In the genomic region with DNA sequence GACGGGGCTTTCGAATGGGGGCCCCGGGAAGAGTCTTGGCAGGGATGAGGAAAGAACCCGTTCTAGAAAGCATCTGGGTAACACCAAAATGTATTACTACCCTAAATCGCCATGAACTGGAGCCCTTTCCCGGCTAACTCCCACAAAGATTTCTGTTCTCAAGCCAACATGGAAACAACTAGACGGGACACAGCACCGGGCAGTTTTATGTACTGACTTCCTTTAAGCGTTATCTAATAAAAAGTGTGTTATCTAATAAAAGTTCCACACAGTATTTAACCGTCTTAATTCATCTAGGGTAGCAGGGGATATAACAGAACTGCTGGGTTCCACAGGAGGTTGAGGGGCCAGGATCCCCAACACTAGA, we compare ENCODE assay signal across 8 cellular contexts. TPM values are rescaled to one million over a fixed set of nuclear protein-coding genes. Genes with fewer than 3 reads are reported as not detected.
DNase-seq lines count a peak whose midpoint lies in the region; ATAC-seq, FAIRE-seq and TF ChIP-seq lines count a peak whose summit lies in the region.

No MANE protein-coding gene starts in this region.

- H3K9me3 ChIP-seq in left ventricle myocardium inferior (replicated peaks) (no peaks in the 10 kb centered on the region), skeletal muscle satellite cell (replicated peaks; ENCODE audit: low read length) (no peaks in the 10 kb centered on the region)

- peak overlapping the region; percentile 99 for H3K27ac ChIP-seq in left ventricle myocardium inferior (replicated peaks)

- peaks cover 21% of the 10 kb centered on the region for H3K4me1 Mint-ChIP-seq in activated T-helper 1 cell treated with anti-CD3 and anti-CD28 coated beads, Interleukin-12 subunit alpha, Interleukin-12 subunit beta, Interleukin-2, Interleukin-4 antibody, amounts not matched to agents 30 ng/mL and 10 ng/mL and 1 ng/mL, durations not matched to agents 14 hours and 24 hours and 36 hours (ENCODE audit: low read depth)

- H3K4me3 ChIP-seq in left ventricle myocardium inferior (peak overlapping the region; percentile 70), skeletal muscle satellite cell (ENCODE audit: low read length) (peak overlapping the region; percentile 61)

- no peak for TF ChIP-seq CTCF in left ventricle myocardium inferior (IDR thresholded peaks at IDR 0.05; ENCODE audit: borderline replicate concordance)

- H3K4me2 ChIP-seq in skeletal muscle satellite cell (ENCODE audit: low read length), result peak overlapping the region; percentile 84

- ATAC-seq in HG03342 (IDR thresholded peaks at IDR 0.05; ENCODE audit: unreplicated experiment), result no peak

- peak overlapping the region; percentile 82 for H3K4me3 Mint-ChIP-seq in activated T-helper 1 cell treated with anti-CD3 and anti-CD28 coated beads, Interleukin-12 subunit alpha, Interleukin-12 subunit beta, Interleukin-2, Interleukin-4 antibody, amounts not matched to agents 30 ng/mL and 10 ng/mL and 1 ng/mL, durations not matched to agents 14 hours and 24 hours and 36 hours

- no peak for DNase-seq in GM19239 (ENCODE audit: insufficient read length, low spot score)
- DNase-seq in activated T-helper 1 cell treated with anti-CD3 and anti-CD28 coated beads, Interleukin-12 subunit alpha, Interleukin-12 subunit beta, Interleukin-2, Interleukin-4 antibody, amounts not matched to agents 30 ng/mL and 10 ng/mL and 1 ng/mL, durations not matched to agents 14 hours and 24 hours and 36 hours (ENCODE audit: low spot score), result no peak
- no peak for DNase-seq in left ventricle myocardium inferior
- DNase-seq in stimulated activated CD4-positive, alpha-beta T cell treated with anti-CD3 and anti-CD28 coated beads, Interleukin-4, amount 100 ng/mL, for 4 hours, result no peak
- no peak for DNase-seq in KG1 (lab: John Stamatoyannopoulos, UW)
- DNase-seq in DMS153 (lab: John Stamatoyannopoulos, UW), result no peak

- H3K4me1 ChIP-seq in left ventricle myocardium inferior (peaks cover 44% of the 10 kb centered on the region), skeletal muscle satellite cell (ENCODE audit: control insufficient read depth, insufficient read depth, low read length) (peaks cover 19% of the 10 kb centered on the region)

- H3K36me3 Mint-ChIP-seq in activated T-helper 1 cell treated with anti-CD3 and anti-CD28 coated beads, Interleukin-12 subunit alpha, Interleukin-12 subunit beta, Interleukin-2, Interleukin-4 antibody, amounts not matched to agents 30 ng/mL and 10 ng/mL and 1 ng/mL, durations not matched to agents 14 hours and 24 hours and 36 hours (ENCODE audit: low read depth), result peaks cover 18% of the 10 kb centered on the region

- H3K27ac Mint-ChIP-seq in activated T-helper 1 cell treated with anti-CD3 and anti-CD28 coated beads, Interleukin-12 subunit alpha, Interleukin-12 subunit beta, Interleukin-2, Interleukin-4 antibody, amounts not matched to agents 30 ng/mL and 10 ng/mL and 1 ng/mL, durations not matched to agents 14 hours and 24 hours and 36 hours, result peak overlapping the region; percentile 82

- H3K27me3 Mint-ChIP-seq in activated T-helper 1 cell treated with anti-CD3 and anti-CD28 coated beads, Interleukin-12 subunit alpha, Interleukin-12 subunit beta, Interleukin-2, Interleukin-4 antibody, amounts not matched to agents 30 ng/mL and 10 ng/mL and 1 ng/mL, durations not matched to agents 14 hours and 24 hours and 36 hours (ENCODE audit: insufficient read depth), result no peaks in the 10 kb centered on the region

- peak; percentile 69 for FAIRE-seq in GM19239 (lab: Jason Lieb, UNC)

- H3K36me3 ChIP-seq in left ventricle myocardium inferior, result peaks cover 26% of the 10 kb centered on the region
- H3K36me3 ChIP-seq in skeletal muscle satellite cell (ENCODE audit: insufficient read depth, low read length), result peaks cover 25% of the 10 kb centered on the region

- intact Hi-C loops in activated T-helper 1 cell treated with anti-CD3 and anti-CD28 coated beads, Interleukin-12 subunit alpha, Interleukin-12 subunit beta, Interleukin-2, Interleukin-4 antibody, amounts not matched to agents 30 ng/mL and 10 ng/mL and 1 ng/mL, durations not matched to agents 14 hours and 24 hours and 36 hours (cut with micrococcal nuclease), result loop anchor here (1.0 to 2.0 kb wide), 2 partner anchors 107 to 183 kb away; a partner anchor contains a TSS
- intact Hi-C loops in left ventricle myocardium inferior (cut with micrococcal nuclease), result loop anchor here (10.0 kb wide), 1 partner anchor 103 kb away; a partner anchor contains a TSS

- H3K9me3 Mint-ChIP-seq in activated T-helper 1 cell treated with anti-CD3 and anti-CD28 coated beads, Interleukin-12 subunit alpha, Interleukin-12 subunit beta, Interleukin-2, Interleukin-4 antibody, amounts not matched to agents 30 ng/mL and 10 ng/mL and 1 ng/mL, durations not matched to agents 14 hours and 24 hours and 36 hours, result no peaks in the 10 kb centered on the region

- peak overlapping the region; percentile 82 for H3K9ac ChIP-seq in skeletal muscle satellite cell (ENCODE audit: low read depth, low read length)

- H3K27me3 ChIP-seq in left ventricle myocardium inferior (ENCODE audit: low read depth) (no peaks in the 10 kb centered on the region), skeletal muscle satellite cell (ENCODE audit: control insufficient read depth, insufficient read depth, low read length) (no peaks in the 10 kb centered on the region)

RNA-seq across cellular contexts. Expression of a gene that starts 0.3 kb away (rescaled TPM):
- total RNA-seq in activated T-helper 1 cell treated with anti-CD3 and anti-CD28 coated beads, Interleukin-12 subunit alpha, Interleukin-12 subunit beta, Interleukin-2, Interleukin-4 antibody, amounts not matched to agents 30 ng/mL and 10 ng/mL and 1 ng/mL, durations not matched to agents 14 hours and 24 hours and 36 hours, result 9.1 and 10.1 TPM in 2 replicates
- 2.8 TPM for total RNA-seq in left ventricle myocardium inferior
- total RNA-seq in skeletal muscle satellite cell (2012; rRNA removed), result 0.66 and 2.0 TPM in 2 replicates
